In the genomic region with DNA sequence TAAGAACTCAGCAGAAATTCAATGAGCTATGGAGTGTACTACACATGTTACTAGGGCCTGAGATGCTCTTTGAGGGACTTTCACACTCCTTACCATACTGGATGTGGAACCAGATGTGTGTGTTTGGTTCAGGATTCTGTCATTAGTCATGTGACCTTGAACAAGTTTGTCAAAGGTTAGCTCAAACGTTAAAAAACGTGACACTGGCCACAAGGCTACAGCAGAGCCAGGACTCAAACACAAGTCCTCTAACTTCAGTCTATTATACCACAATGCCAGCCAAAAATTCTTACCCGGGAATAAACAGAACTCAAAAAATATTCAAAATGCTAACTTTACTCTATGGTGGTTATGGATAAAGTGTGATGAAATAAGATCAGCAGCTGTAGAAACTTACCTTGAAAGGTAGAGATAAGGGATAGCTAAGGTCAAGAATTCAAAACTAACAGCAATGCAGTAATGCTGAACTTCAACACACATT, we compare ENCODE assay signal across 1 cellular context.
TF ChIP-seq lines count a peak whose summit lies in the region.

No MANE protein-coding gene starts in this region.

TF ChIP-seq in liver, 16 proteins besides CTCF, POLR2A, EP300 and RAD21:
- TF ChIP-seq ATF3 (IDR thresholded peaks at IDR 0.05) (no peak), RXRA (IDR thresholded peaks at IDR 0.05) (peak in 1 of 2 donors; percentile 69), HNF4G (IDR thresholded peaks at IDR 0.05) (no peak), REST (IDR thresholded peaks at IDR 0.05) (no peak), SP1 (IDR thresholded peaks at IDR 0.05) (no peak), HNF4A (conservative IDR thresholded peaks at IDR 0.05) (peak in 1 of 2 donors; percentile 28), NR2F2 (IDR thresholded peaks at IDR 0.05) (no peak), TAF1 (conservative IDR thresholded peaks at IDR 0.05) (no peak), FOXA1 (IDR thresholded peaks at IDR 0.05) (no peak), YY1 (IDR thresholded peaks at IDR 0.05) (no peak), FOXA2 (IDR thresholded peaks at IDR 0.05) (no peak)
- TF ChIP-seq, protein P1, sequence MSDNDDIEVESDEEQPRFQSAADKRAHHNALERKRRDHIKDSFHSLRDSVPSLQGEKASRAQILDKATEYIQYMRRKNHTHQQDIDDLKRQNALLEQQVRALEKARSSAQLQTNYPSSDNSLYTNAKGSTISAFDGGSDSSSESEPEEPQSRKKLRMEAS (IDR thresholded peaks at IDR 0.05), result peak; percentile 20
